ENCODE assay signal across 8 cellular contexts in the genomic region with DNA sequence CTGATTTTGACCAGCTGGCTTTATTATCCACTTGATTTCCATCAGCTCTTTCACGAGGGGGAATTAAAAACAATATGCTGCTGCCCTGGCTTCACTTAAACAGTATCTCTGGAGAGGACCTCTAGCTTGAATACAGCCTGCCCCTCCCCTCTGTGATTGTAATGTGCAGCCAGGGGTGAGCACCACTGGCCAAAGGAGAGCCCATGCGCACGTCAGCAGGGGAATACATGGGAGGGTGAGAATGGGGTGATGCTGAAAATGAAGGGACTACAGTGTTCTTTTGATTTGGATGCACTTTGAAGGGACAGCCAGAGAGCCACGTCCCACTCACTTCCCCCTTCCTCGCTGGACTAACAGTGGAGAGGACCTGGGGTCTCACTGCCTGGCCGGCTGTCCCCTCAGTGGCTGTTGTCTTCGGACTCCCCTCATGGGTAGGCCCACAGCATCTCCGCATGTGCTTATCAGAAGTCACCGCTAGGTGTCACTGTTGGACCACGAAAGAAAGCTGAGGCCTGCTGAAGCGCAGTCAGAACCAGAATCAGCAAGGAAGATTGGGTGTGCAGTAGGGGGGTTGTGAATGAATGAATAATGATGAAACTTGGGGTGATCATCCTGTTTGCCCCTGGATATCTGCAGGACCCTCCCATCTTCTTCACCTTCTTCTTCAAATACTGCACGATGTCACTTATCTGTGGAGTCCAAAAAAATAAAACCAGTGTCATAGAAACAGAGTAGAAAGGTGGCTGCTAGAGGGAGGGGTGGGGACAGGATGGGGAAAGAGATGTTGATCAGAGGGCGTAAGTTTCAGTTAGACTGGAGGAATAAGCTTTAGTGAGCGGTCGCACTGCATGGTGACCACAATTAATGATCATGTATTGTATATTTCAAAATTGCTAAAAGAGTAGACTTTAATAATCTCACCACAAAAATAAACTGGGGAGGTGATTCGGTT. TPM values are rescaled to one million over a fixed set of nuclear protein-coding genes. Genes with fewer than 3 reads are reported as not detected.
DNase-seq lines count a peak whose midpoint lies in the region; TF ChIP-seq lines count a peak whose summit lies in the region.

No MANE protein-coding gene starts in this region.

- in situ Hi-C loops in GM23248 (cut with MboI) = loop anchor here (10.0 to 25.0 kb wide), 2 partner anchors 548 to 935 kb away; no protein-coding TSS in a partner anchor

- H3K79me2 ChIP-seq in GM23248 (ENCODE audit: insufficient read depth) (no peaks in the 10 kb centered on the region), MM.1S (ENCODE audit: low read length) (no peaks in the 10 kb centered on the region)

- intact Hi-C loops in left ventricle myocardium inferior (cut with micrococcal nuclease) = loop anchor here (10.0 kb wide), 2 partner anchors 445 to 915 kb away; no protein-coding TSS in a partner anchor

- H3K27me3 ChIP-seq in GM23248 (replicated peaks; ENCODE audit: insufficient read depth) = no peaks in the 10 kb centered on the region
- no peaks in the 10 kb centered on the region for H3K27me3 ChIP-seq in MM.1S (replicated peaks; ENCODE audit: insufficient read depth, low read length)
- H3K27me3 ChIP-seq in left ventricle myocardium inferior (ENCODE audit: low read depth) = no peaks in the 10 kb centered on the region

- H3K36me3 ChIP-seq in GM23248 (ENCODE audit: low read depth) = no peaks in the 10 kb centered on the region
- H3K36me3 ChIP-seq in MM.1S (replicated peaks; ENCODE audit: insufficient read depth, low read length) = no peaks in the 10 kb centered on the region
- H3K36me3 ChIP-seq in left ventricle myocardium inferior = no peaks in the 10 kb centered on the region

- H3F3A ChIP-seq in GM23248 (ENCODE audit: insufficient read depth) (no peaks in the 10 kb centered on the region), MM.1S (ENCODE audit: insufficient read depth, low read length) (no peaks in the 10 kb centered on the region)

- 25 to 32% methylated on average over 13 to 16 of the region's 16 CpGs for WGBS in GM23248 (ENCODE audit: low coverage in 1 of 2, low lambda C conversion rate in 2 of 2, missing lambda C conversion rate in 2 of 2), 2 experiments

- peak; percentile 93 for DNase-seq in ELF-1 (ENCODE audit: low read depth, low spot score)
- DNase-seq in GM23248 = peak; percentile 58
- peak; percentile 55 for DNase-seq in MM.1S
- DNase-seq in SW480 (ENCODE audit: low spot score) = peak; percentile 45
- DNase-seq in amniotic epithelial cell (ENCODE audit: low read depth) = peak; percentile 39
- DNase-seq in left ventricle myocardium inferior = peak; percentile 49
- DNase-seq in retinal pigment epithelial cell (ENCODE audit: low read depth) = no peak
- no peak for DNase-seq in HuH-7.5 (ENCODE audit: low spot score)

- H3K4me1 ChIP-seq in GM23248 (ENCODE audit: insufficient read depth) (no peaks in the 10 kb centered on the region; the same call in 1 of the 2 replicates), MM.1S (ENCODE audit: low read length) (no peaks in the 10 kb centered on the region), left ventricle myocardium inferior (peaks cover 10% of the 10 kb centered on the region)

- H3K9me2 ChIP-seq in GM23248 (ENCODE audit: insufficient read depth) (no peaks in the 10 kb centered on the region), MM.1S (replicated peaks; ENCODE audit: insufficient read depth, low read length) (no peaks in the 10 kb centered on the region)

- H3K9ac ChIP-seq in GM23248 = peak overlapping the region; percentile 47
- no peak overlapping the region for H3K9ac ChIP-seq in MM.1S (ENCODE audit: low read length)

- no peak overlapping the region for H3K27ac ChIP-seq in GM23248
- H3K27ac ChIP-seq in MM.1S (ENCODE audit: low read length) = no peak overlapping the region
- H3K27ac ChIP-seq in left ventricle myocardium inferior (replicated peaks) = no peak overlapping the region

- no peaks in the 10 kb centered on the region for H3K9me3 ChIP-seq in GM23248 (ENCODE audit: low read depth)
- H3K9me3 ChIP-seq in MM.1S (replicated peaks; ENCODE audit: insufficient read depth, low read length) = no peaks in the 10 kb centered on the region
- no peaks in the 10 kb centered on the region for H3K9me3 ChIP-seq in left ventricle myocardium inferior (replicated peaks)

- H3K4me2 ChIP-seq in GM23248 (ENCODE audit: unreplicated experiment) (no peak overlapping the region), MM.1S (ENCODE audit: low read depth, low read length) (no peak overlapping the region)

- H4K20me1 ChIP-seq in GM23248 (ENCODE audit: insufficient read depth) (no peaks in the 10 kb centered on the region), MM.1S (ENCODE audit: insufficient read depth, low read length) (no peaks in the 10 kb centered on the region)

- H3K4me3 ChIP-seq in GM23248 (no peak overlapping the region), MM.1S (ENCODE audit: low read length) (no peak overlapping the region), left ventricle myocardium inferior (no peak overlapping the region), retinal pigment epithelial cell (ENCODE audit: low read length) (no peak overlapping the region)

- H2AFZ ChIP-seq in GM23248 (no peak overlapping the region), MM.1S (ENCODE audit: low read length) (no peak overlapping the region)

- peak; percentile 66 for TF ChIP-seq CTCF in MM.1S (IDR thresholded peaks at IDR 0.05; ENCODE audit: low read length)
- peak; percentile 74 for TF ChIP-seq CTCF in left ventricle myocardium inferior (IDR thresholded peaks at IDR 0.05; ENCODE audit: borderline replicate concordance)
- TF ChIP-seq CTCF in retinal pigment epithelial cell (conservative IDR thresholded peaks at IDR 0.05; ENCODE audit: low read depth, low read length) = peak; percentile 77

RNA-seq across cellular contexts. Expression of gene CLCN4, which starts 32.8 kb away (rescaled TPM):
- total RNA-seq in GM23248 (2014; rRNA removed; shearing (Covaris generic)) = 0.89 and 0.97 TPM in 2 replicates
- 0.29 and 0.71 TPM in 2 replicates for polyA plus RNA-seq in GM23248 (2016; fragmentation: Nextera tagmentation; extraction: Ambion mirVana)
- total RNA-seq in left ventricle myocardium inferior = 36.1 TPM

Comparison
In these comparisons a context has a peak if more than half of its experiments do, and no peak if none do; other contexts are left out.
1. DNase-seq: peak in ELF-1 (single experiment), GM23248 (single experiment), MM.1S (single experiment), SW480 (single experiment), amniotic epithelial cell (single experiment) and left ventricle myocardium inferior (single experiment); none in retinal pigment epithelial cell (single experiment) and HuH-7.5 (single experiment).
2. RNA of gene CLCN4, which starts 32.8 kb away (total RNA-seq): 36.1 TPM in left ventricle myocardium inferior (single experiment); 0.89 to 0.97 TPM in GM23248; every median in the first group is over 10 times any median in the second.
3. Peak in every context shown above with its lines, with median percentiles within 50 percentile points of each other: CTCF ChIP-seq.